ENCODE assay signal across 21 cellular contexts in the genomic region with DNA sequence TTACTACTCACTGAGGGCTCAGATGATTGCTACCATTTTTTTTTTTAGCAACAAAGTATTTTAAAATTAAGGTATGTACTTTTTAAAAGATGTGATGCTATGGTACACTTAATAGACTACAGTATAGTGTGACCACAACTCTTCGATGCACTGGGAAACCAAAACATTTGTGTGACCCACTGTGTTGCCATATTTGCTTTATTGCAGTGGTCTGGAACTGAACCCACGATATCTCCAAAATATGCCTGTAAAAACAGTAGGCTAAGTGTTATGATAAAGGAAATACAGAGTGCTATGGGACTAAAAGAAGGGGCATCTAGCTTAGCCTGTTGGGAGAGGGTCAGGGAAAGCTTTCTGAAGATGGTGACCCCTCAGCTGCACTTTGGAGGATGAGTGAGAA. TPM values are rescaled to one million over a fixed set of nuclear protein-coding genes. Genes with fewer than 3 reads are reported as not detected.
DNase-seq lines count a peak whose midpoint lies in the region; ATAC-seq, FAIRE-seq and TF ChIP-seq lines count a peak whose summit lies in the region.
"Had no signal": no experiment of that assay in that cellular context is flagged by ENCODE, and none has a peak within 500 bp of the region (broad histone marks: within the 10 kb centered on the region; RNA-seq: fewer than 3 reads in every experiment).

No MANE protein-coding gene starts in this region.

- no peak overlapping the region for H2AFZ ChIP-seq in smooth muscle cell (ENCODE audit: low read depth)
- H2AFZ ChIP-seq: GM23248 had no signal

- H3F3A ChIP-seq in smooth muscle cell (ENCODE audit: low read depth): no peaks in the 10 kb centered on the region

- H3K4me1 ChIP-seq in kidney (ENCODE audit: control insufficient read depth in 1 of 2, insufficient read depth in 1 of 2, low read depth in 1 of 2, low read length in 2 of 2) (peaks cover 21 to 27% of the 10 kb centered on the region in 2 donors), smooth muscle cell (ENCODE audit: low read depth) (no peaks in the 10 kb centered on the region)
- H3K4me1 ChIP-seq: BE2C, HAP-1 had no signal

- H3K36me3 ChIP-seq in kidney (ENCODE audit: control insufficient read depth in 1 of 2, insufficient read depth in 2 of 2, low read length in 2 of 2): no peaks in the 10 kb centered on the region
- no peaks in the 10 kb centered on the region for H3K36me3 ChIP-seq in smooth muscle cell (ENCODE audit: low read depth)
- H3K36me3 ChIP-seq: BE2C, HAP-1 had no signal

- H3K9me3 ChIP-seq in kidney (ENCODE audit: control insufficient read depth in 1 of 2, low read length in 2 of 2): no peaks in the 10 kb centered on the region
- no peaks in the 10 kb centered on the region for H3K9me3 ChIP-seq in smooth muscle cell (replicated peaks; ENCODE audit: low read depth)
- H3K9me3 ChIP-seq: HAP-1 had no signal

- H3K27ac ChIP-seq in VCaP (peak overlapping the region; percentile 46; the same call in 1 of the 2 replicates), kidney (ENCODE audit: low read depth in 2 of 2, low read length in 2 of 2) (peak overlapping the region; percentile 82 to 88), smooth muscle cell (ENCODE audit: low read depth) (peak overlapping the region; percentile 90)
- H3K27ac ChIP-seq: GM23248 had no signal

- intact Hi-C loops in kidney (cut with DNase I): no loop called here

- 61% methylated on average over 2 of the region's 2 CpGs for WGBS in smooth muscle cell (ENCODE audit: low lambda C conversion rate)

- H3K4me2 ChIP-seq in smooth muscle cell: peak overlapping the region; percentile 21

- no peak for ATAC-seq in SK-N-SH treated with all-trans-retinoic acid at 6 μM for 48 hours
- ATAC-seq in GM18909 (IDR thresholded peaks at IDR 0.05; ENCODE audit: poor library complexity, unreplicated experiment): no peak
- ATAC-seq: GM12878 had no signal

- DNase-seq in HT-29 (ENCODE audit: low spot score) (peak; percentile 34), kidney (no peak), smooth muscle cell (lab: John Stamatoyannopoulos, UW; ENCODE audit: unreplicated experiment) (no peak), KG1 (lab: John Stamatoyannopoulos, UW) (no peak)
- DNase-seq: CD4-positive, CD25-positive, alpha-beta regulatory T cell; CD8-positive, alpha-beta memory T cell; COR-L47; DMS 273 treated with DMSO at 0.1 percent for 48 hours; DND-41 had no signal

- no peaks in the 10 kb centered on the region for H4K20me1 ChIP-seq in smooth muscle cell (ENCODE audit: low read depth)

- FAIRE-seq in kidney (lab: Jason Lieb, UNC): no peak
- FAIRE-seq: GM12878 had no signal

- peaks cover 9% of the 10 kb centered on the region for H3K27me3 ChIP-seq in smooth muscle cell (ENCODE audit: low read depth)

- H3K9ac ChIP-seq in kidney (ENCODE audit: low read length in 2 of 2) (peak overlapping the region in 1 of 2 donors; percentile 48), smooth muscle cell (ENCODE audit: low read depth) (peak overlapping the region; percentile 64)
- H3K9ac ChIP-seq: GM23248 had no signal

- TF ChIP-seq CTCF in VCaP (conservative IDR thresholded peaks at IDR 0.05): no peak
- no peak for TF ChIP-seq CTCF in kidney (IDR thresholded peaks at IDR 0.05; ENCODE audit: borderline replicate concordance, extremely low read depth, insufficient read depth)
- no peak for TF ChIP-seq CTCF in smooth muscle cell (IDR thresholded peaks at IDR 0.05; ENCODE audit: borderline replicate concordance, insufficient read depth, poor library complexity, severe bottlenecking)

- H3K79me2 ChIP-seq in smooth muscle cell (ENCODE audit: low read depth): no peaks in the 10 kb centered on the region

- H3K4me3 ChIP-seq in kidney (ENCODE audit: low read length in 2 of 2): no peak overlapping the region
- no peak overlapping the region for H3K4me3 ChIP-seq in smooth muscle cell
- H3K4me3 ChIP-seq: GM12878, GM23248, HAP-1 had no signal

TF ChIP-seq in SK-N-SH treated with all-trans-retinoic acid at 6 μM for 48 hours, 23 proteins besides CTCF, POLR2A, EP300 and RAD21:
- TF ChIP-seq CSDC2 (CRISPR knock-in tag; IDR thresholded peaks at IDR 0.05) (no peak), GLIS3 (CRISPR knock-in tag; IDR thresholded peaks at IDR 0.05) (no peak), OSR1 (CRISPR knock-in tag; IDR thresholded peaks at IDR 0.05) (no peak), BACH2 (CRISPR knock-in tag; IDR thresholded peaks at IDR 0.05; ENCODE audit: borderline replicate concordance) (no peak), ZFP30 (CRISPR knock-in tag; IDR thresholded peaks at IDR 0.05) (no peak), TCF4 (CRISPR knock-in tag; IDR thresholded peaks at IDR 0.05; ENCODE audit: borderline replicate concordance) (no peak), ZC3H10 (CRISPR knock-in tag; IDR thresholded peaks at IDR 0.05) (no peak), ZNF565 (CRISPR knock-in tag; conservative IDR thresholded peaks at IDR 0.05; ENCODE audit: low read depth) (no peak), ISL1 (CRISPR knock-in tag; IDR thresholded peaks at IDR 0.05) (no peak), ESRRG (CRISPR knock-in tag; IDR thresholded peaks at IDR 0.05) (no peak), ZNF8 (CRISPR knock-in tag; IDR thresholded peaks at IDR 0.05) (no peak), PPARA (CRISPR knock-in tag; IDR thresholded peaks at IDR 0.05; ENCODE audit: borderline replicate concordance) (no peak), TOX (CRISPR knock-in tag; IDR thresholded peaks at IDR 0.05; ENCODE audit: borderline replicate concordance) (no peak), ARNTL (CRISPR knock-in tag; IDR thresholded peaks at IDR 0.05; ENCODE audit: borderline replicate concordance, low read depth) (no peak)
- TF ChIP-seq, protein P1, sequence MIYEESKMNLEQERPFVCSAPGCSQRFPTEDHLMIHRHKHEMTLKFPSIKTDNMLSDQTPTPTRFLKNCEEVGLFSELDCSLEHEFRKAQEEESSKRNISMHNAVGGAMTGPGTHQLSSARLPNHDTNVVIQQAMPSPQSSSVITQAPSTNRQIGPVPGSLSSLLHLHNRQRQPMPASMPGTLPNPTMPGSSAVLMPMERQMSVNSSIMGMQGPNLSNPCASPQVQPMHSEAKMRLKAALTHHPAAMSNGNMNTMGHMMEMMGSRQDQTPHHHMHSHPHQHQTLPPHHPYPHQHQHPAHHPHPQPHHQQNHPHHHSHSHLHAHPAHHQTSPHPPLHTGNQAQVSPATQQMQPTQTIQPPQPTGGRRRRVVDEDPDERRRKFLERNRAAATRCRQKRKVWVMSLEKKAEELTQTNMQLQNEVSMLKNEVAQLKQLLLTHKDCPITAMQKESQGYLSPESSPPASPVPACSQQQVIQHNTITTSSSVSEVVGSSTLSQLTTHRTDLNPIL (CRISPR knock-in tag; IDR thresholded peaks at IDR 0.05; ENCODE audit: low read depth): no peak
- TF ChIP-seq, protein P2, sequence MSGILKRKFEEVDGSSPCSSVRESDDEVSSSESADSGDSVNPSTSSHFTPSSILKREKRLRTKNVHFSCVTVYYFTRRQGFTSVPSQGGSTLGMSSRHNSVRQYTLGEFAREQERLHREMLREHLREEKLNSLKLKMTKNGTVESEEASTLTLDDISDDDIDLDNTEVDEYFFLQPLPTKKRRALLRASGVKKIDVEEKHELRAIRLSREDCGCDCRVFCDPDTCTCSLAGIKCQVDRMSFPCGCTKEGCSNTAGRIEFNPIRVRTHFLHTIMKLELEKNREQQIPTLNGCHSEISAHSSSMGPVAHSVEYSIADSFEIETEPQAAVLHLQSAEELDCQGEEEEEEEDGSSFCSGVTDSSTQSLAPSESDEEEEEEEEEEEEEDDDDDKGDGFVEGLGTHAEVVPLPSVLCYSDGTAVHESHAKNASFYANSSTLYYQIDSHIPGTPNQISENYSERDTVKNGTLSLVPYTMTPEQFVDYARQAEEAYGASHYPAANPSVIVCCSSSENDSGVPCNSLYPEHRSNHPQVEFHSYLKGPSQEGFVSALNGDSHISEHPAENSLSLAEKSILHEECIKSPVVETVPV (CRISPR knock-in tag; IDR thresholded peaks at IDR 0.05): no peak
- TF ChIP-seq, protein P3, sequence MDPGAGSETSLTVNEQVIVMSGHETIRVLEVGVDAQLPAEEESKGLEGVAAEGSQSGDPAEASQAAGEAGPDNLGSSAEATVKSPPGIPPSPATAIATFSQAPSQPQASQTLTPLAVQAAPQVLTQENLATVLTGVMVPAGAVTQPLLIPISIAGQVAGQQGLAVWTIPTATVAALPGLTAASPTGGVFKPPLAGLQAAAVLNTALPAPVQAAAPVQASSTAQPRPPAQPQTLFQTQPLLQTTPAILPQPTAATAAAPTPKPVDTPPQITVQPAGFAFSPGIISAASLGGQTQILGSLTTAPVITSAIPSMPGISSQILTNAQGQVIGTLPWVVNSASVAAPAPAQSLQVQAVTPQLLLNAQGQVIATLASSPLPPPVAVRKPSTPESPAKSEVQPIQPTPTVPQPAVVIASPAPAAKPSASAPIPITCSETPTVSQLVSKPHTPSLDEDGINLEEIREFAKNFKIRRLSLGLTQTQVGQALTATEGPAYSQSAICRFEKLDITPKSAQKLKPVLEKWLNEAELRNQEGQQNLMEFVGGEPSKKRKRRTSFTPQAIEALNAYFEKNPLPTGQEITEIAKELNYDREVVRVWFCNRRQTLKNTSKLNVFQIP (CRISPR knock-in tag; IDR thresholded peaks at IDR 0.05; ENCODE audit: borderline replicate concordance, low read depth): no peak
- TF ChIP-seq, protein P4, sequence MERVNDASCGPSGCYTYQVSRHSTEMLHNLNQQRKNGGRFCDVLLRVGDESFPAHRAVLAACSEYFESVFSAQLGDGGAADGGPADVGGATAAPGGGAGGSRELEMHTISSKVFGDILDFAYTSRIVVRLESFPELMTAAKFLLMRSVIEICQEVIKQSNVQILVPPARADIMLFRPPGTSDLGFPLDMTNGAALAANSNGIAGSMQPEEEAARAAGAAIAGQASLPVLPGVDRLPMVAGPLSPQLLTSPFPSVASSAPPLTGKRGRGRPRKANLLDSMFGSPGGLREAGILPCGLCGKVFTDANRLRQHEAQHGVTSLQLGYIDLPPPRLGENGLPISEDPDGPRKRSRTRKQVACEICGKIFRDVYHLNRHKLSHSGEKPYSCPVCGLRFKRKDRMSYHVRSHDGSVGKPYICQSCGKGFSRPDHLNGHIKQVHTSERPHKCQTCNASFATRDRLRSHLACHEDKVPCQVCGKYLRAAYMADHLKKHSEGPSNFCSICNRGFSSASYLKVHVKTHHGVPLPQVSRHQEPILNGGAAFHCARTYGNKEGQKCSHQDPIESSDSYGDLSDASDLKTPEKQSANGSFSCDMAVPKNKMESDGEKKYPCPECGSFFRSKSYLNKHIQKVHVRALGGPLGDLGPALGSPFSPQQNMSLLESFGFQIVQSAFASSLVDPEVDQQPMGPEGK (CRISPR knock-in tag; IDR thresholded peaks at IDR 0.05; ENCODE audit: borderline replicate concordance): no peak

RNA-seq across cellular contexts. Expression of a gene that starts 41.6 kb away (rescaled TPM):
- 66.0 and 91.4 TPM in 2 replicates for total RNA-seq in HT-29 (2014; rRNA removed; shearing (Covaris generic))
- total RNA-seq in kidney (185 TPM), smooth muscle cell (not detected in 2 replicates)
- polyA plus RNA-seq in kidney (ENCODE audit: insufficient read depth, low read depth, low replicate concordance) (84.1 TPM), smooth muscle cell (not detected in 2 replicates)
- total RNA-seq: A172; CD4-positive, CD25-positive, alpha-beta regulatory T cell; G401; GM23248; H4; HT1080 had no signal
- polyA plus RNA-seq: CD4-positive, CD25-positive, alpha-beta regulatory T cell; CD8-positive, alpha-beta memory T cell; GM23248; IgD-negative memory B cell had no signal

Comparison
In these comparisons a context has a peak if more than half of its experiments do, and no peak if none do; other contexts are left out.
1. RNA of a gene that starts 41.6 kb away (total RNA-seq): 185 TPM in kidney (single experiment) and 66.0 to 91.4 TPM in HT-29; not detected in smooth muscle cell; every median in the first group is over 10 times any median in the second.
2. Peak in every context shown above with its lines, with median percentiles within 50 percentile points of each other: H3K27ac ChIP-seq.